1 cellular context compared by ENCODE assay signal in the genomic region with DNA sequence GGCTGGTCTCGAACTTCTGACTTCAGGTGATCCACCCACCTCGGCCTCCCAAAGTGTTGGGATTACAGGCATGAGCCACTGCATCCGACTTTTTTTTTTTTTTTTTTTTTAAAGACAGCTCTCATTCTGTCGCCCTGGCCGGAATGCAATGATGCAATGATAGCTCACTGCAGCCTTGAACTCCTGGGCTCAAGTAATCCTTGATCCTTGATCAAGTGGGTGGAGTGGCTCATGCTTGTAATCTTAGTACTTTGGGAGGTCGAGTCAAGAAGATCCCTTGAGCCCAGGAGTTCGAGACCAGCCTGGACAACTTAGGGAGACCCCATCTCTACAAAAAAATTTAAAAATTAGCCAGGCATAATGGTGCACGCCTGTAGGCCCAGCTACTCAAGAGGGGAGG.
TF ChIP-seq lines count a peak whose summit lies in the region.

No MANE protein-coding gene starts in this region.

TF ChIP-seq in HepG2, 621 proteins besides CTCF, POLR2A, EP300 and RAD21 (continued from another document):
- TF ChIP-seq, protein P1, sequence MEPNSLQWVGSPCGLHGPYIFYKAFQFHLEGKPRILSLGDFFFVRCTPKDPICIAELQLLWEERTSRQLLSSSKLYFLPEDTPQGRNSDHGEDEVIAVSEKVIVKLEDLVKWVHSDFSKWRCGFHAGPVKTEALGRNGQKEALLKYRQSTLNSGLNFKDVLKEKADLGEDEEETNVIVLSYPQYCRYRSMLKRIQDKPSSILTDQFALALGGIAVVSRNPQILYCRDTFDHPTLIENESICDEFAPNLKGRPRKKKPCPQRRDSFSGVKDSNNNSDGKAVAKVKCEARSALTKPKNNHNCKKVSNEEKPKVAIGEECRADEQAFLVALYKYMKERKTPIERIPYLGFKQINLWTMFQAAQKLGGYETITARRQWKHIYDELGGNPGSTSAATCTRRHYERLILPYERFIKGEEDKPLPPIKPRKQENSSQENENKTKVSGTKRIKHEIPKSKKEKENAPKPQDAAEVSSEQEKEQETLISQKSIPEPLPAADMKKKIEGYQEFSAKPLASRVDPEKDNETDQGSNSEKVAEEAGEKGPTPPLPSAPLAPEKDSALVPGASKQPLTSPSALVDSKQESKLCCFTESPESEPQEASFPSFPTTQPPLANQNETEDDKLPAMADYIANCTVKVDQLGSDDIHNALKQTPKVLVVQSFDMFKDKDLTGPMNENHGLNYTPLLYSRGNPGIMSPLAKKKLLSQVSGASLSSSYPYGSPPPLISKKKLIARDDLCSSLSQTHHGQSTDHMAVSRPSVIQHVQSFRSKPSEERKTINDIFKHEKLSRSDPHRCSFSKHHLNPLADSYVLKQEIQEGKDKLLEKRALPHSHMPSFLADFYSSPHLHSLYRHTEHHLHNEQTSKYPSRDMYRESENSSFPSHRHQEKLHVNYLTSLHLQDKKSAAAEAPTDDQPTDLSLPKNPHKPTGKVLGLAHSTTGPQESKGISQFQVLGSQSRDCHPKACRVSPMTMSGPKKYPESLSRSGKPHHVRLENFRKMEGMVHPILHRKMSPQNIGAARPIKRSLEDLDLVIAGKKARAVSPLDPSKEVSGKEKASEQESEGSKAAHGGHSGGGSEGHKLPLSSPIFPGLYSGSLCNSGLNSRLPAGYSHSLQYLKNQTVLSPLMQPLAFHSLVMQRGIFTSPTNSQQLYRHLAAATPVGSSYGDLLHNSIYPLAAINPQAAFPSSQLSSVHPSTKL (CRISPR knock-in tag; IDR thresholded peaks at IDR 0.05): peak; percentile 55; the same call in 1 of the 2 replicates
- TF ChIP-seq ZNF121 (CRISPR knock-in tag; IDR thresholded peaks at IDR 0.05) (peak; percentile 82), MXI1 (IDR thresholded peaks at IDR 0.05; ENCODE audit: borderline replicate concordance, low read depth, low read length) (no peak), KAT7 (CRISPR knock-in tag; IDR thresholded peaks at IDR 0.05; ENCODE audit: borderline replicate concordance) (0 out of 2 replicates have a peak, but pooled peaks have one; percentile 17), ZNF292 (CRISPR knock-in tag; IDR thresholded peaks at IDR 0.05; ENCODE audit: borderline replicate concordance, low read depth) (no peak), HDAC2 (CRISPR knock-in tag; IDR thresholded peaks at IDR 0.05) (0 out of 2 replicates have a peak, but pooled peaks have one; percentile 43), CEBPB (IDR thresholded peaks at IDR 0.05; ENCODE audit: borderline replicate concordance, low read depth, low read length) (peak; percentile 77), HOXA3 (CRISPR knock-in tag; IDR thresholded peaks at IDR 0.05) (0 out of 2 replicates have a peak, but pooled peaks have one; percentile 48), FOXP1 (IDR thresholded peaks at IDR 0.05) (no peak), FOXP1 (CRISPR knock-in tag; IDR thresholded peaks at IDR 0.05) (peak; percentile 32; the same call in 1 of the 2 replicates), PHF8 (CRISPR knock-in tag; IDR thresholded peaks at IDR 0.05) (no peak), HNF4G (IDR thresholded peaks at IDR 0.05; ENCODE audit: borderline replicate concordance, low read depth, low read length) (peak; percentile 44; the same call in 1 of the 2 replicates), HNF4G (CRISPR knock-in tag; IDR thresholded peaks at IDR 0.05; ENCODE audit: borderline replicate concordance, low read depth) (no peak)
- TF ChIP-seq, protein P2, sequence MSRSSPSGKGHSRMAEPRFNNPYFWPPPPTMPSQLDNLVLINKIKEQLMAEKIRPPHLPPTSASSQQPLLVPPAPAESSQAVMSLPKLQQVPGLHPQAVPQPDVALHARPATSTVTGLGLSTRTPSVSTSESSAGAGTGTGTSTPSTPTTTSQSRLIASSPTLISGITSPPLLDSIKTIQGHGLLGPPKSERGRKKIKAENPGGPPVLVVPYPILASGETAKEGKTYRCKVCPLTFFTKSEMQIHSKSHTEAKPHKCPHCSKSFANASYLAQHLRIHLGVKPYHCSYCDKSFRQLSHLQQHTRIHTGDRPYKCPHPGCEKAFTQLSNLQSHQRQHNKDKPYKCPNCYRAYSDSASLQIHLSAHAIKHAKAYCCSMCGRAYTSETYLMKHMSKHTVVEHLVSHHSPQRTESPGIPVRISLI (CRISPR knock-in tag; IDR thresholded peaks at IDR 0.05; ENCODE audit: borderline replicate concordance): peak; percentile 94
- TF ChIP-seq, protein P3, sequence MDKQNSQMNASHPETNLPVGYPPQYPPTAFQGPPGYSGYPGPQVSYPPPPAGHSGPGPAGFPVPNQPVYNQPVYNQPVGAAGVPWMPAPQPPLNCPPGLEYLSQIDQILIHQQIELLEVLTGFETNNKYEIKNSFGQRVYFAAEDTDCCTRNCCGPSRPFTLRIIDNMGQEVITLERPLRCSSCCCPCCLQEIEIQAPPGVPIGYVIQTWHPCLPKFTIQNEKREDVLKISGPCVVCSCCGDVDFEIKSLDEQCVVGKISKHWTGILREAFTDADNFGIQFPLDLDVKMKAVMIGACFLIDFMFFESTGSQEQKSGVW (CRISPR knock-in tag; IDR thresholded peaks at IDR 0.05; ENCODE audit: borderline replicate concordance): no peak
- TF ChIP-seq, protein P4, sequence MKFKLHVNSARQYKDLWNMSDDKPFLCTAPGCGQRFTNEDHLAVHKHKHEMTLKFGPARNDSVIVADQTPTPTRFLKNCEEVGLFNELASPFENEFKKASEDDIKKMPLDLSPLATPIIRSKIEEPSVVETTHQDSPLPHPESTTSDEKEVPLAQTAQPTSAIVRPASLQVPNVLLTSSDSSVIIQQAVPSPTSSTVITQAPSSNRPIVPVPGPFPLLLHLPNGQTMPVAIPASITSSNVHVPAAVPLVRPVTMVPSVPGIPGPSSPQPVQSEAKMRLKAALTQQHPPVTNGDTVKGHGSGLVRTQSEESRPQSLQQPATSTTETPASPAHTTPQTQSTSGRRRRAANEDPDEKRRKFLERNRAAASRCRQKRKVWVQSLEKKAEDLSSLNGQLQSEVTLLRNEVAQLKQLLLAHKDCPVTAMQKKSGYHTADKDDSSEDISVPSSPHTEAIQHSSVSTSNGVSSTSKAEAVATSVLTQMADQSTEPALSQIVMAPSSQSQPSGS (CRISPR knock-in tag; IDR thresholded peaks at IDR 0.05): peak; percentile 81
- TF ChIP-seq, protein P5, sequence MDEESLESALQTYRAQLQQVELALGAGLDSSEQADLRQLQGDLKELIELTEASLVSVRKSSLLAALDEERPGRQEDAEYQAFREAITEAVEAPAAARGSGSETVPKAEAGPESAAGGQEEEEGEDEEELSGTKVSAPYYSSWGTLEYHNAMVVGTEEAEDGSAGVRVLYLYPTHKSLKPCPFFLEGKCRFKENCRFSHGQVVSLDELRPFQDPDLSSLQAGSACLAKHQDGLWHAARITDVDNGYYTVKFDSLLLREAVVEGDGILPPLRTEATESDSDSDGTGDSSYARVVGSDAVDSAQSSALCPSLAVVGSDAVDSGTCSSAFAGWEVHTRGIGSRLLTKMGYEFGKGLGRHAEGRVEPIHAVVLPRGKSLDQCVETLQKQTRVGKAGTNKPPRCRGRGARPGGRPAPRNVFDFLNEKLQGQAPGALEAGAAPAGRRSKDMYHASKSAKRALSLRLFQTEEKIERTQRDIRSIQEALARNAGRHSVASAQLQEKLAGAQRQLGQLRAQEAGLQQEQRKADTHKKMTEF (CRISPR knock-in tag; IDR thresholded peaks at IDR 0.05): peak; percentile 35; the same call in 1 of the 2 replicates
- TF ChIP-seq, protein P6, sequence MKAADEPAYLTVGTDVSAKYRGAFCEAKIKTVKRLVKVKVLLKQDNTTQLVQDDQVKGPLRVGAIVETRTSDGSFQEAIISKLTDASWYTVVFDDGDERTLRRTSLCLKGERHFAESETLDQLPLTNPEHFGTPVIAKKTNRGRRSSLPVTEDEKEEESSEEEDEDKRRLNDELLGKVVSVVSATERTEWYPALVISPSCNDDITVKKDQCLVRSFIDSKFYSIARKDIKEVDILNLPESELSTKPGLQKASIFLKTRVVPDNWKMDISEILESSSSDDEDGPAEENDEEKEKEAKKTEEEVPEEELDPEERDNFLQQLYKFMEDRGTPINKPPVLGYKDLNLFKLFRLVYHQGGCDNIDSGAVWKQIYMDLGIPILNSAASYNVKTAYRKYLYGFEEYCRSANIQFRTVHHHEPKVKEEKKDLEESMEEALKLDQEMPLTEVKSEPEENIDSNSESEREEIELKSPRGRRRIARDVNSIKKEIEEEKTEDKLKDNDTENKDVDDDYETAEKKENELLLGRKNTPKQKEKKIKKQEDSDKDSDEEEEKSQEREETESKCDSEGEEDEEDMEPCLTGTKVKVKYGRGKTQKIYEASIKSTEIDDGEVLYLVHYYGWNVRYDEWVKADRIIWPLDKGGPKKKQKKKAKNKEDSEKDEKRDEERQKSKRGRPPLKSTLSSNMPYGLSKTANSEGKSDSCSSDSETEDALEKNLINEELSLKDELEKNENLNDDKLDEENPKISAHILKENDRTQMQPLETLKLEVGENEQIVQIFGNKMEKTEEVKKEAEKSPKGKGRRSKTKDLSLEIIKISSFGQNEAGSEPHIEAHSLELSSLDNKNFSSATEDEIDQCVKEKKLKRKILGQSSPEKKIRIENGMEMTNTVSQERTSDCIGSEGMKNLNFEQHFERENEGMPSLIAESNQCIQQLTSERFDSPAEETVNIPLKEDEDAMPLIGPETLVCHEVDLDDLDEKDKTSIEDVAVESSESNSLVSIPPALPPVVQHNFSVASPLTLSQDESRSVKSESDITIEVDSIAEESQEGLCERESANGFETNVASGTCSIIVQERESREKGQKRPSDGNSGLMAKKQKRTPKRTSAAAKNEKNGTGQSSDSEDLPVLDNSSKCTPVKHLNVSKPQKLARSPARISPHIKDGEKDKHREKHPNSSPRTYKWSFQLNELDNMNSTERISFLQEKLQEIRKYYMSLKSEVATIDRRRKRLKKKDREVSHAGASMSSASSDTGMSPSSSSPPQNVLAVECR (CRISPR knock-in tag; IDR thresholded peaks at IDR 0.05; ENCODE audit: borderline replicate concordance): peak; percentile 32; the same call in 1 of the 2 replicates
- TF ChIP-seq, protein P7, sequence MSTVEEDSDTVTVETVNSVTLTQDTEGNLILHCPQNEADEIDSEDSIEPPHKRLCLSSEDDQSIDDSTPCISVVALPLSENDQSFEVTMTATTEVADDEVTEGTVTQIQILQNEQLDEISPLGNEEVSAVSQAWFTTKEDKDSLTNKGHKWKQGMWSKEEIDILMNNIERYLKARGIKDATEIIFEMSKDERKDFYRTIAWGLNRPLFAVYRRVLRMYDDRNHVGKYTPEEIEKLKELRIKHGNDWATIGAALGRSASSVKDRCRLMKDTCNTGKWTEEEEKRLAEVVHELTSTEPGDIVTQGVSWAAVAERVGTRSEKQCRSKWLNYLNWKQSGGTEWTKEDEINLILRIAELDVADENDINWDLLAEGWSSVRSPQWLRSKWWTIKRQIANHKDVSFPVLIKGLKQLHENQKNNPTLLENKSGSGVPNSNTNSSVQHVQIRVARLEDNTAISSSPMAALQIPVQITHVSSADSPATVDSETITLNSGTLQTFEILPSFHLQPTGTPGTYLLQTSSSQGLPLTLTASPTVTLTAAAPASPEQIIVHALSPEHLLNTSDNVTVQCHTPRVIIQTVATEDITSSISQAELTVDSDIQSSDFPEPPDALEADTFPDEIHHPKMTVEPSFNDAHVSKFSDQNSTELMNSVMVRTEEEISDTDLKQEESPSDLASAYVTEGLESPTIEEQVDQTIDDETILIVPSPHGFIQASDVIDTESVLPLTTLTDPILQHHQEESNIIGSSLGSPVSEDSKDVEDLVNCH (CRISPR knock-in tag; IDR thresholded peaks at IDR 0.05): no peak
